In genomic region chr17:31535581-31535981, GRCh38 we compare ENCODE assay signal across 8 cellular contexts.
DNase-seq lines count a peak whose midpoint lies in the region; ATAC-seq and TF ChIP-seq lines count a peak whose summit lies in the region.

No MANE protein-coding gene starts in this region.

- no peaks in the 10 kb centered on the region for H3K27me3 Mint-ChIP-seq in activated CD8-positive, alpha-beta T cell treated with anti-CD3 and anti-CD28 coated beads for 36 hours

- no peak for TF ChIP-seq POLR2A in uterus (IDR thresholded peaks at IDR 0.05)

- H4K91ac ChIP-seq in trophoblast cell (ENCODE audit: low read depth, low read length) = no peak overlapping the region

- POLR2A ChIA-PET in activated CD8-positive, alpha-beta T cell treated with anti-CD3 and anti-CD28 coated beads for 36 hours (lab: Charles Lee) = interaction anchor here (0.6 to 2.3 kb wide), 7 partner anchors 14 to 672 kb away, joined by 3 to 12 read pairs (median 3); no protein-coding TSS in a partner anchor

- CTCF ChIA-PET in activated CD8-positive, alpha-beta T cell treated with anti-CD3 and anti-CD28 coated beads for 36 hours (lab: Charles Lee) = interaction anchor here (1.3 to 4.6 kb wide), 6 partner anchors 9 to 306 kb away, joined by 3 to 29 read pairs (median 13); no protein-coding TSS in a partner anchor

- H3K9me3 ChIP-seq in trophoblast cell (ENCODE audit: insufficient read depth, low read depth, low read length) (peaks cover 2% of the 10 kb centered on the region), uterus (no peaks in the 10 kb centered on the region)

- no peak overlapping the region for H4K8ac ChIP-seq in trophoblast cell (ENCODE audit: low read depth, low read length)

- no peaks in the 10 kb centered on the region for H3K79me2 ChIP-seq in trophoblast cell (ENCODE audit: control insufficient read depth, insufficient read depth, low read length, poor library complexity)

- no peak overlapping the region for H3K4me2 ChIP-seq in trophoblast cell (ENCODE audit: low read length)

- H3K4me1 ChIP-seq in trophoblast cell (ENCODE audit: control insufficient read depth in 1 of 2, insufficient read depth in 2 of 2, low read length in 2 of 2) (peaks cover 9 to 13% of the 10 kb centered on the region in 2 experiments), uterus (no peaks in the 10 kb centered on the region)

- peaks cover 5% of the 10 kb centered on the region for H3K36me3 Mint-ChIP-seq in activated CD8-positive, alpha-beta T cell treated with anti-CD3 and anti-CD28 coated beads for 36 hours (ENCODE audit: low read depth)

- no peak overlapping the region for H3K4me3 ChIP-seq in GM06990 (replicated peaks; ENCODE audit: low read depth, low read length)
- no peak overlapping the region for H3K4me3 ChIP-seq in trophoblast cell (ENCODE audit: low read depth, low read length)
- H3K4me3 ChIP-seq in uterus = no peak overlapping the region

- H3K4me3 Mint-ChIP-seq in activated CD8-positive, alpha-beta T cell treated with anti-CD3 and anti-CD28 coated beads for 36 hours = no peak overlapping the region

- H2BK12ac ChIP-seq in trophoblast cell (ENCODE audit: low read length) = no peak overlapping the region

- no peak overlapping the region for H3K27ac Mint-ChIP-seq in activated CD8-positive, alpha-beta T cell treated with anti-CD3 and anti-CD28 coated beads for 36 hours

- no peak for TF ChIP-seq CTCF in GM06990 (IDR thresholded peaks at IDR 0.05; ENCODE audit: insufficient read depth, low read length, poor library complexity, severe bottlenecking)
- TF ChIP-seq CTCF in activated CD8-positive, alpha-beta T cell treated with anti-CD3 and anti-CD28 coated beads for 36 hours (IDR thresholded peaks at IDR 0.05) = no peak
- no peak for TF ChIP-seq CTCF in uterus (IDR thresholded peaks at IDR 0.05)

- DNase-seq in GM06990 (ENCODE audit: extremely low read depth, insufficient read length) = peak; percentile 72
- DNase-seq in activated CD8-positive, alpha-beta T cell treated with anti-CD3 and anti-CD28 coated beads for 36 hours = peak; percentile 82
- no peak for DNase-seq in activated gamma-delta T cell treated with Interleukin-2 at 50 U/mL for 16 hours
- no peak for DNase-seq in left colon
- DNase-seq in trophoblast cell = no peak
- no peak for DNase-seq in uterus

- H3K27me3 ChIP-seq in GM06990 (replicated peaks; ENCODE audit: control insufficient read depth, insufficient read depth, low read length) = no peaks in the 10 kb centered on the region; the same call in 1 of the 2 replicates
- no peaks in the 10 kb centered on the region for H3K27me3 ChIP-seq in trophoblast cell (ENCODE audit: insufficient read depth, low read length)
- no peaks in the 10 kb centered on the region for H3K27me3 ChIP-seq in uterus

- H4K12ac ChIP-seq in trophoblast cell (ENCODE audit: low read depth, low read length) = no peak overlapping the region

- H3K27ac ChIP-seq in trophoblast cell (ENCODE audit: low read depth, low read length) = no peak overlapping the region
- H3K27ac ChIP-seq in uterus = no peak overlapping the region

- H3K79me1 ChIP-seq in trophoblast cell (ENCODE audit: low read length) = peaks cover 4% of the 10 kb centered on the region

- H3K4me1 Mint-ChIP-seq in activated CD8-positive, alpha-beta T cell treated with anti-CD3 and anti-CD28 coated beads for 36 hours (ENCODE audit: low read depth) = peaks cover 17% of the 10 kb centered on the region

- H3K36me3 ChIP-seq in GM06990 (ENCODE audit: control insufficient read depth, insufficient read depth, low read length) = peaks cover 5% of the 10 kb centered on the region
- H3K36me3 ChIP-seq in trophoblast cell (ENCODE audit: control insufficient read depth in 1 of 2, insufficient read depth in 2 of 2, low read length in 2 of 2) = peaks cover 21 to 22% of the 10 kb centered on the region in 2 experiments
- no peaks in the 10 kb centered on the region for H3K36me3 ChIP-seq in uterus

- no peaks in the 10 kb centered on the region for H3K9me3 Mint-ChIP-seq in activated CD8-positive, alpha-beta T cell treated with anti-CD3 and anti-CD28 coated beads for 36 hours

- H3K4ac ChIP-seq in trophoblast cell (ENCODE audit: low read depth, low read length) = no peak overlapping the region

- H3K18ac ChIP-seq in trophoblast cell (ENCODE audit: low read length) = no peak overlapping the region

- no peak overlapping the region for H2BK120ac ChIP-seq in trophoblast cell (ENCODE audit: insufficient read depth, low read length, poor library complexity)

- no peak overlapping the region for H3K9ac ChIP-seq in trophoblast cell (ENCODE audit: low read length)

- no peak overlapping the region for H2AFZ ChIP-seq in trophoblast cell (ENCODE audit: insufficient read depth, low read length, poor library complexity)

- H2BK5ac ChIP-seq in trophoblast cell (ENCODE audit: low read depth, low read length, poor library complexity) = no peak overlapping the region

- H3K23ac ChIP-seq in trophoblast cell (ENCODE audit: low read length) = no peak overlapping the region

- no CpG with 5 or more reads among the region's 2 CpGs for WGBS in trophoblast cell (ENCODE audit: extremely low coverage, insufficient coverage, insufficient read length)

- H2AK5ac ChIP-seq in trophoblast cell (ENCODE audit: low read length) = no peak overlapping the region

- intact Hi-C loops in activated CD8-positive, alpha-beta T cell treated with anti-CD3 and anti-CD28 coated beads for 36 hours (cut with micrococcal nuclease) = no loop called here
- intact Hi-C loops in left colon (cut with DNase I, micrococcal nuclease) = no loop called here
- intact Hi-C loops in uterus (cut with DNase I; ENCODE audit: low total_unique reads) = no loop called here

- H3K14ac ChIP-seq in trophoblast cell (ENCODE audit: low read length) = no peak overlapping the region

- ATAC-seq in GM19372 (IDR thresholded peaks at IDR 0.05; ENCODE audit: low read depth, unreplicated experiment) (peak; percentile 75), HG03108 (IDR thresholded peaks at IDR 0.05; ENCODE audit: unreplicated experiment) (peak; percentile 71), left colon (no peak)
- ATAC-seq in activated CD8-positive, alpha-beta T cell treated with anti-CD3 and anti-CD28 coated beads for 36 hours = peak; percentile 94

Comparison
In these comparisons a context has a peak if more than half of its experiments do, and no peak if none do; other contexts are left out.
1. DNase-seq: peak in GM06990 (single experiment) and activated CD8-positive, alpha-beta T cell treated with anti-CD3 and anti-CD28 coated beads for 36 hours (single experiment); none in activated gamma-delta T cell treated with Interleukin-2 at 50 U/mL for 16 hours (single experiment), left colon (0 of 2), trophoblast cell (0 of 2) and uterus (0 of 2).